20 cellular contexts compared by ENCODE assay signal in the genomic region with DNA sequence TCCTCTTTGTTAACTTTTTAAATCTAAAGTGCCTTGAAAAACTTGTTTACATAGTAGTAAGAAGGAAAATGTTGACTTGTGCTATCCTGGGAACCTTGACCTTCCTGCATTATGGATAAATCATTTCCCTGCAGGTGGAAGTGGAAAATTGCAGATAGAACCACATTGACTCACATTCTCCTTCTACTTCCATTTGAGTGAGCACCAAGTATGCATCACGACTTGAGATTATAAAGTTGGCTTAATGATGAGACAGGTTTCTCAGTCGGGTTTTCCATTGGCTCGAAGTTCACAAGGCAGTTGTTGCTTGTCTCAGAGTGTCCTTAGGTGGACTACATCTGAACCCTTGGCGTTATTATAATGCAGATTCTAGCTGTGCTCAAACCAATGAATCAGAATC.
"Had no signal": no experiment of that assay in that cellular context is flagged by ENCODE, and none has a peak within 500 bp of the region (broad histone marks: within the 10 kb centered on the region; RNA-seq: fewer than 3 reads in every experiment).

No MANE protein-coding gene starts in this region.

- H3K36me3 ChIP-seq: breast epithelium, esophagus muscularis mucosa, right lobe of liver, transverse colon had no signal

- H3K9me3 ChIP-seq: breast epithelium, esophagus muscularis mucosa, right lobe of liver, transverse colon had no signal

- DNase-seq: activated CD4-positive, alpha-beta memory T cell treated with anti-CD3 and anti-CD28 coated beads for 36 hours; activated CD4-positive, alpha-beta T cell treated with anti-CD3 and anti-CD28 coated beads for 4 hours; activated CD8-positive, alpha-beta memory T cell treated with anti-CD3 and anti-CD28 coated beads, Interleukin-2, amount 50 U/mL, for 4 hours; activated naive CD8-positive, alpha-beta T cell treated with anti-CD3 and anti-CD28 coated beads, Interleukin-2, amount 50 U/mL, for 24 hours; activated T-cell treated with anti-CD3 and anti-CD28 coated beads, Interleukin-2, amount 50 U/mL, for 4 hours; amygdala; central memory CD4-positive, alpha-beta T cell; foreskin melanocyte; islet precursor cell; left colon; naive B cell; nucleus accumbens; right lobe of liver; stimulated activated CD4-positive, alpha-beta T cell treated with anti-CD3 and anti-CD28 coated beads, Interleukin-2, amount 100 ng/mL, for 48 hours; stimulated activated naive CD4-positive, alpha-beta T cell treated with Interleukin-2 at 50 U/mL for 16 hours; transverse colon had no signal

- H3K27me3 ChIP-seq: breast epithelium, esophagus muscularis mucosa, right lobe of liver, transverse colon had no signal

- ATAC-seq: activated naive CD8-positive, alpha-beta T cell treated with anti-CD3 and anti-CD28 coated beads, Interleukin-2, amount 50 U/mL, for 24 hours; activated T-cell treated with anti-CD3 and anti-CD28 coated beads, Interleukin-2, amount 50 U/mL, for 4 hours; activated T-helper 17 cell treated with anti-CD3 and anti-CD28 coated beads, Interleukin-2, amount 50 U/mL, for 72 hours; left colon; right lobe of liver had no signal

- H3K4me3 ChIP-seq: breast epithelium, esophagus muscularis mucosa, right lobe of liver, transverse colon had no signal

- H3K27ac ChIP-seq: breast epithelium, esophagus muscularis mucosa, parathyroid adenoma, right lobe of liver, transverse colon had no signal

- H3K4me1 ChIP-seq: parathyroid adenoma, right lobe of liver, transverse colon had no signal
